In genomic region chr5:150598821-150599273, GRCh38 we compare ENCODE assay signal across 1 cellular context.
TF ChIP-seq lines count a peak whose summit lies in the region.

No MANE protein-coding gene starts in this region.

TF ChIP-seq in K562, 482 proteins besides CTCF, POLR2A, EP300 and RAD21:
- TF ChIP-seq ZNF830 (CRISPR knock-in tag; IDR thresholded peaks at IDR 0.05) (no peak), USF1 (CRISPR knock-in tag; IDR thresholded peaks at IDR 0.05) (peak; percentile 60), ZNF212 (CRISPR knock-in tag; IDR thresholded peaks at IDR 0.05) (no peak), IRF9 (tag; IDR thresholded peaks at IDR 0.05) (no peak), ATF2 (CRISPR knock-in tag; IDR thresholded peaks at IDR 0.05) (no peak), RAD51 (IDR thresholded peaks at IDR 0.05; ENCODE audit: borderline replicate concordance, low read depth) (peak; percentile 56; the same call in 1 of the 2 replicates), TOE1 (IDR thresholded peaks at IDR 0.05; ENCODE audit: borderline replicate concordance) (peak; percentile 63; the same call in 1 of the 2 replicates), TOE1 (CRISPR knock-in tag; IDR thresholded peaks at IDR 0.05; ENCODE audit: borderline replicate concordance, low read depth) (no peak), JUN (IDR thresholded peaks at IDR 0.05; ENCODE audit: borderline replicate concordance, low read depth, low read length) (no peak), JUN (CRISPR knock-in tag; IDR thresholded peaks at IDR 0.05; ENCODE audit: borderline replicate concordance) (no peak), USF2 (CRISPR knock-in tag; IDR thresholded peaks at IDR 0.05) (0 out of 2 replicates have a peak, but pooled peaks have one; percentile 38), SIRT6 (IDR thresholded peaks at IDR 0.05; ENCODE audit: low read depth, low read length) (no peak), CBFA2T2 (conservative IDR thresholded peaks at IDR 0.05) (peak; percentile 20; the same call in 1 of the 2 replicates), TFE3 (CRISPR knock-in tag; IDR thresholded peaks at IDR 0.05) (peak; percentile 84), DLX4 (CRISPR knock-in tag; IDR thresholded peaks at IDR 0.05) (no peak)
